9 cellular contexts compared by ENCODE assay signal in genomic region chr13:51397262-51397933, GRCh38. TPM values are rescaled to one million over a fixed set of nuclear protein-coding genes. Genes with fewer than 3 reads are reported as not detected.
A peak's percentile ranks its signal among the peaks of the same experiment; 100 is the strongest.
DNase-seq lines count a peak whose midpoint lies in the region; ATAC-seq and TF ChIP-seq lines count a peak whose summit lies in the region.
"Had no signal": no experiment of that assay in that cellular context is flagged by ENCODE, and none has a peak within 500 bp of the region (broad histone marks: within the 10 kb centered on the region; RNA-seq: fewer than 3 reads in every experiment).

No MANE protein-coding gene starts in this region.

- DNase-seq in GM04503 (ENCODE audit: low read depth) (peak; percentile 94), ascending aorta (ENCODE audit: low spot score in 2 of 2) (peak in 1 of 2 donors; percentile 64), hepatic stellate cell (ENCODE audit: low spot score) (peak; percentile 32), gastrocnemius medialis (peak; percentile 57 to 73), SIG-M5 (lab: John Stamatoyannopoulos, UW) (no peak), NCI-H446 (lab: John Stamatoyannopoulos, UW) (no peak), NCI-H2196 (lab: John Stamatoyannopoulos, UW; ENCODE audit: unreplicated experiment) (no peak)

- H3K4me1 ChIP-seq in ascending aorta (peaks cover 0 to 15% of the 10 kb centered on the region in 2 donors), gastrocnemius medialis (peaks cover 23 to 24% of the 10 kb centered on the region in 2 donors)

- H3K9me3 ChIP-seq in ascending aorta: no peaks in the 10 kb centered on the region
- no peaks in the 10 kb centered on the region for H3K9me3 ChIP-seq in gastrocnemius medialis

- no peaks in the 10 kb centered on the region for H3K27me3 ChIP-seq in ascending aorta
- H3K27me3 ChIP-seq in gastrocnemius medialis: no peaks in the 10 kb centered on the region

- intact Hi-C loops in ascending aorta (cut with DNase I): loop anchor here (2.0 kb wide), 1 partner anchor 55 kb away; the partner anchor contains the start of gene INTS6
- intact Hi-C loops in gastrocnemius medialis (cut with DNase I; ENCODE audit: low total_unique reads): loop anchor here (1.0 to 2.0 kb wide), 2 partner anchors 41 to 189 kb away; no protein-coding TSS in a partner anchor

- peak; percentile 95 to 98 for ATAC-seq in gastrocnemius medialis
- no peak for ATAC-seq in GM21723 (IDR thresholded peaks at IDR 0.05; ENCODE audit: unreplicated experiment)

- H3K4me3 ChIP-seq in ascending aorta (no peak overlapping the region), gastrocnemius medialis (no peak overlapping the region)

- H3K36me3 ChIP-seq in ascending aorta: no peaks in the 10 kb centered on the region
- no peaks in the 10 kb centered on the region for H3K36me3 ChIP-seq in gastrocnemius medialis

- in situ Hi-C loops in gastrocnemius medialis (cut with MboI; ENCODE audit: low sequenced_read_pairs in 4 of 4): no loop called here

- no peak for TF ChIP-seq POLR2A in gastrocnemius medialis (IDR thresholded peaks at IDR 0.05)

- TF ChIP-seq CTCF in ascending aorta (IDR thresholded peaks at IDR 0.05): no peak
- no peak for TF ChIP-seq CTCF in gastrocnemius medialis (IDR thresholded peaks at IDR 0.05 in 4 of 5, conservative IDR thresholded peaks at IDR 0.05 in 1 of 5)

- H3K27ac ChIP-seq in ascending aorta (peak overlapping the region; percentile 32 to 52), gastrocnemius medialis (peak overlapping the region; percentile 45 to 70 (median 62))

RNA-seq across cellular contexts. Expression of gene INTS6, which starts 55.4 kb away (rescaled TPM):
- total RNA-seq in ascending aorta (43.5 TPM), gastrocnemius medialis (10 to 100 TPM; 16.5 to 24.4 (median 18.0) TPM)

RNA-seq across cellular contexts. Expression of gene SERPINE3, which starts 57.9 kb away (rescaled TPM):
- not detected for total RNA-seq in ascending aorta
- not detected for total RNA-seq in gastrocnemius medialis
- total RNA-seq: endothelial cell of umbilical vein had no signal

Comparison
In these comparisons a context has a peak if more than half of its experiments do, and no peak if none do; other contexts are left out.
1. DNase-seq: peak in GM04503 (single experiment), hepatic stellate cell (single experiment) and gastrocnemius medialis (2 of 2); none in SIG-M5 (single experiment), NCI-H446 (0 of 2) and NCI-H2196 (single experiment).